28 cellular contexts compared by ENCODE assay signal in the genomic region with DNA sequence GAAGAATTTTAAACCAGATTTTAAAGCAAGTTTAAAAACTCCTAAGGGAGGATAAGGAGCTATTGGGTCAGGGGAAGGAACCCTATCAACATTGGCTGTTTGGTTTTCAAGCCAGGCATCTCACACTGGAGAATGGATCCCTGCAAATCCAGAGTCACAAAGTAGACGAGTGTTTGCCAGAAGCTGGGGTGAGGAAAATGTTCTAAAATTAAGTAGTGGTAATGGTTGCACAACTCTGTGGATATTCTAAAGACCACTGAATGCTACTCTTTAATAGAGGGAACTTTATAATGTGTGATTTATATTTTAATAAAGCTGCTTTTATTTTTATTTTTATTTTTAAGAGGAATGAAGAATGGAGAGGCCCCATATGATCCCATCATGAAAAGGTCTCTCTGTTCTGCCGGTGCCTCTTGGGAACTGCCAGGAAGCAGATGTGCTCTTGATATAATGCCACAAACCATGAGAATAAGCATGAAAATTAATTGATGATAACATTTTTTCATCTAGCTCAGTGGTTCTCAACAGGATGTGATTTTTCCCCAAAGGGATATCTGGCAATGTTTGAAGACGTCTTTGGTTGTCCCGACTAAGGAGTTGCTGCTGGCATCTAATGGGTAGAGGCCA.
"Had no signal": no experiment of that assay in that cellular context is flagged by ENCODE, and none has a peak within 500 bp of the region (broad histone marks: within the 10 kb centered on the region; RNA-seq: fewer than 3 reads in every experiment).

No MANE protein-coding gene starts in this region.

- ATAC-seq: left colon; left lung; lower lobe of right lung; naive thymus-derived CD8-positive, alpha-beta T cell; pancreas; right cardiac atrium; stimulated activated effector memory CD8-positive, alpha-beta T cell treated with anti-CD3 and anti-CD28 coated beads, Interleukin-12 subunit alpha, Interleukin-12 subunit beta, amount 100 ng/mL, for 72 hours; upper lobe of right lung had no signal

- H3K4me1 Mint-ChIP-seq: immature natural killer cell; nephron; stimulated activated effector memory CD8-positive, alpha-beta T cell treated with anti-CD3 and anti-CD28 coated beads, Interleukin-12 subunit alpha, Interleukin-12 subunit beta, amount 100 ng/mL, for 72 hours had no signal

- H3K36me3 Mint-ChIP-seq: immature natural killer cell; naive thymus-derived CD8-positive, alpha-beta T cell; stimulated activated effector memory CD8-positive, alpha-beta T cell treated with anti-CD3 and anti-CD28 coated beads, Interleukin-12 subunit alpha, Interleukin-12 subunit beta, amount 100 ng/mL, for 72 hours had no signal

- H3K27ac Mint-ChIP-seq: immature natural killer cell; naive thymus-derived CD8-positive, alpha-beta T cell; nephron; stimulated activated effector memory CD8-positive, alpha-beta T cell treated with anti-CD3 and anti-CD28 coated beads, Interleukin-12 subunit alpha, Interleukin-12 subunit beta, amount 100 ng/mL, for 72 hours; stimulated activated naive CD8-positive, alpha-beta T cell treated with anti-CD3 and anti-CD28 coated beads, Interleukin-15, Interleukin-2, amounts not matched to agents 100 ng/mL and 50 ng/mL, for 24 hours had no signal

- H3K4me3 Mint-ChIP-seq: immature natural killer cell; naive thymus-derived CD8-positive, alpha-beta T cell; nephron; neural crest cell; stimulated activated effector memory CD8-positive, alpha-beta T cell treated with anti-CD3 and anti-CD28 coated beads, Interleukin-12 subunit alpha, Interleukin-12 subunit beta, amount 100 ng/mL, for 72 hours; stimulated activated naive CD8-positive, alpha-beta T cell treated with anti-CD3 and anti-CD28 coated beads, Interleukin-15, Interleukin-2, amounts not matched to agents 100 ng/mL and 50 ng/mL, for 24 hours had no signal

- DNase-seq: immature natural killer cell; kidney; left colon; left lung; lower lobe of right lung; mammary epithelial cell; mesenchymal stem cell; naive thymus-derived CD8-positive, alpha-beta T cell; nucleus accumbens; pancreas; posterior cingulate gyrus; retina; right cardiac atrium; sigmoid colon; small intestine; spleen; stimulated activated CD4-positive, alpha-beta T cell treated with anti-CD3 and anti-CD28 coated beads, Interleukin-4, amount 100 ng/mL, for 24 hours; stimulated activated naive CD4-positive, alpha-beta T cell; tibial artery; trophoblast cell; upper lobe of right lung had no signal

- H3K36me3 ChIP-seq: left lung, lower lobe of right lung, pancreas, prostate gland, sigmoid colon, spleen, suprapubic skin, thoracic aorta, tibial artery, upper lobe of right lung had no signal

- H3K4me1 ChIP-seq: left lung, lower lobe of right lung, pancreas, prostate gland, sigmoid colon, spleen, suprapubic skin, upper lobe of right lung had no signal

- H3K27me3 ChIP-seq: left lung, pancreas, sigmoid colon, spleen, suprapubic skin, tibial artery, upper lobe of right lung had no signal

- H3K9me3 ChIP-seq: lower lobe of right lung, pancreas, prostate gland, sigmoid colon, suprapubic skin, thoracic aorta, tibial artery, upper lobe of right lung had no signal

- H3K9me3 Mint-ChIP-seq: nephron had no signal

- H3K27ac ChIP-seq: left lung, lower lobe of right lung, pancreas, prostate gland, sigmoid colon, spleen, suprapubic skin, thoracic aorta, tibial artery, upper lobe of right lung had no signal

- H3K4me3 ChIP-seq: left lung, lower lobe of right lung, pancreas, prostate gland, sigmoid colon, spleen, suprapubic skin, thoracic aorta, tibial artery, upper lobe of right lung had no signal
